Comparison of ENCODE assay signal across 8 cellular contexts in the genomic region with DNA sequence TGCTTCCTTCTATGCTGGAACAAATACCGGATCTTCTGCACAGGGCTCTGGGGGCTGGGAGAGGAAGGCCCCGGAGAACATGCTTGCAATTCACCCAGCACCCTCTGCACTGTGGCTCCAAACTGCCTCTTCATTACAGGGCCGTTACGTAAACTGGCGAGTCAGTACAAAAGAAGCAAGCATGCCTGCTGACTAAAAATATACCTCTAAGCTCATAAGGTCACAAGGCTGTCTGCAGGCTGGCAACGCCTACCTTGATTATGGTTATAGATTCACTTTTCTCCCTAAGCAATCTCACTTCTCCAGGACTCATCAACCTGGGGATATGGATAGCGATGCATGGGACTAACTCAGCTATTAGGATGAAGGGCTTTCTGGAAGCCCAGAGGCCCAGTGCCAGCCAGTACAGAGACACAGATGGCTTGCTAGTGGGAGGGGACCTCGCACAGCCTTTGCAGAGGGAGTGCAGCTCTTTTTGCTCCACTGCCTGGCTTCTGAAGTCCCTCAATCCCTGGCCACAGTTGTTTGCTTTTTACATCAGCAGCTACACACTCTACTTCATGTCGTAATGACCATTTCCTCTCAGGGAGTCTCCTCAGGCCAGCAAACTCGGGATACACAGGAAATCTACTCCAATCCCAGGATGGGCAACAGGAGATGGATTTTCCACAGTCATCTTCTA.
DNase-seq lines count a peak whose midpoint lies in the region; ATAC-seq and TF ChIP-seq lines count a peak whose summit lies in the region.

No MANE protein-coding gene starts in this region.

- H2AK5ac ChIP-seq in mesendoderm (ENCODE audit: low read length): no peak overlapping the region

- H3K4me3 ChIP-seq in SK-N-MC (peak overlapping the region; percentile 15; the same call in 1 of the 2 replicates), colonic mucosa (no peak overlapping the region), mesendoderm (ENCODE audit: low read length) (no peak overlapping the region)

- no peaks in the 10 kb centered on the region for H3K79me2 ChIP-seq in mesendoderm (ENCODE audit: control insufficient read depth, insufficient read depth, low read length)

- H3K36me3 ChIP-seq in SK-N-MC (ENCODE audit: insufficient read depth, low read length): no peaks in the 10 kb centered on the region
- no peaks in the 10 kb centered on the region for H3K36me3 ChIP-seq in colonic mucosa
- H3K36me3 ChIP-seq in mesendoderm (ENCODE audit: control insufficient read depth, insufficient read depth, low read length): no peaks in the 10 kb centered on the region

- peaks cover 22% of the 10 kb centered on the region for H3K4me1 ChIP-seq in colonic mucosa
- H3K4me1 ChIP-seq in mesendoderm (ENCODE audit: control insufficient read depth, low read depth, low read length): peaks cover 8% of the 10 kb centered on the region

- no peak overlapping the region for H3K23ac ChIP-seq in mesendoderm (ENCODE audit: low read length)

- H2BK120ac ChIP-seq in mesendoderm (ENCODE audit: low read depth, low read length): no peak overlapping the region

- H4K5ac ChIP-seq in mesendoderm (ENCODE audit: low read length): no peak overlapping the region

- no CpG with 5 or more reads among the region's 10 CpGs for WGBS in mesendoderm (ENCODE audit: extremely low coverage, insufficient coverage, low lambda C conversion rate)

- no peaks in the 10 kb centered on the region for H3K9me3 ChIP-seq in SK-N-MC (ENCODE audit: low read depth, low read length)
- H3K9me3 ChIP-seq in colonic mucosa: no peaks in the 10 kb centered on the region

- peak overlapping the region; percentile 27 for H3K56ac ChIP-seq in mesendoderm (ENCODE audit: low read length)

- no peak overlapping the region for H4K8ac ChIP-seq in mesendoderm (ENCODE audit: low read depth, low read length)

- peaks cover 2% of the 10 kb centered on the region for H3K79me1 ChIP-seq in mesendoderm (ENCODE audit: low read length)

- H3K9ac ChIP-seq in SK-N-MC (ENCODE audit: insufficient read length) (no peak overlapping the region), colonic mucosa (ENCODE audit: low read depth in 2 of 2, low read length in 2 of 2) (peak overlapping the region in 1 of 2 donors; percentile 35), mesendoderm (ENCODE audit: low read length) (no peak overlapping the region)

- H3K27me3 ChIP-seq in colonic mucosa (no peaks in the 10 kb centered on the region), mesendoderm (ENCODE audit: insufficient read depth, low read length, poor library complexity) (no peaks in the 10 kb centered on the region)

- intact Hi-C loops in colonic mucosa (cut with DNase I): no loop called here

- no peak overlapping the region for H3K4ac ChIP-seq in mesendoderm (ENCODE audit: low read depth, low read length)

- TF ChIP-seq CTCF in colonic mucosa (IDR thresholded peaks at IDR 0.05): no peak

- H3K27ac ChIP-seq in SK-N-MC (peak overlapping the region; percentile 85), colonic mucosa (peak overlapping the region; percentile 70), mesendoderm (ENCODE audit: low read depth, low read length) (no peak overlapping the region)

- H3K4me2 ChIP-seq in mesendoderm (ENCODE audit: low read length): no peak overlapping the region

- no peak overlapping the region for H3K18ac ChIP-seq in mesendoderm (ENCODE audit: low read length)

- in situ Hi-C loops in G401 (cut with HindIII; ENCODE audit: low sequenced_read_pairs): no loop called here

- H2BK15ac ChIP-seq in mesendoderm (replicated peaks; ENCODE audit: low read depth): no peak overlapping the region

- peak; percentile 98 for DNase-seq in G401 (ENCODE audit: low spot score)
- no peak for DNase-seq in SK-N-MC (ENCODE audit: low read depth, low spot score)
- peak; percentile 49 for DNase-seq in colonic mucosa
- no peak for DNase-seq in mesendoderm
- DNase-seq in ureter (ENCODE audit: low spot score): peak; percentile 59
- no peak for DNase-seq in germinal center (ENCODE audit: low spot score)

- ATAC-seq in HG03060 (IDR thresholded peaks at IDR 0.05; ENCODE audit: low read depth, unreplicated experiment) (peak; percentile 58), GM19023 (IDR thresholded peaks at IDR 0.05; ENCODE audit: unreplicated experiment) (no peak)

- no peak overlapping the region for H2BK5ac ChIP-seq in mesendoderm (ENCODE audit: low read length)

Comparison
In these comparisons a context has a peak if more than half of its experiments do, and no peak if none do; other contexts are left out.
1. DNase-seq: peak in G401 (single experiment), colonic mucosa (single experiment) and ureter (single experiment); none in SK-N-MC (single experiment), mesendoderm (single experiment) and germinal center (single experiment).